ENCODE assay signal across 8 cellular contexts in genomic region chr13:31930901-31931522, GRCh38.
DNase-seq lines count a peak whose midpoint lies in the region; ATAC-seq and TF ChIP-seq lines count a peak whose summit lies in the region.

No MANE protein-coding gene starts in this region.

- ATAC-seq in GM19463 (IDR thresholded peaks at IDR 0.05; ENCODE audit: unreplicated experiment) (peak; percentile 98), HG03342 (IDR thresholded peaks at IDR 0.05; ENCODE audit: unreplicated experiment) (peak; percentile 98)

- DNase-seq in GM12865 (ENCODE audit: low read depth) = peak; percentile 72
- DNase-seq in amniotic epithelial cell (ENCODE audit: low read depth) = peak; percentile 29
- no peak for DNase-seq in Ammon's horn (ENCODE audit: low spot score)
- DNase-seq in dedifferentiated amniotic fluid mesenchymal stem cell (ENCODE audit: extremely low spot score) = no peak
- no peak for DNase-seq in NCI-H2081 (lab: John Stamatoyannopoulos, UW)
- DNase-seq in HPDE6-E6E7 (ENCODE audit: extremely low spot score) = no peak

- no peak overlapping the region for H3K4me3 ChIP-seq in GM12865 (ENCODE audit: low read depth, low read length)

- TF ChIP-seq CTCF in GM12865 (IDR thresholded peaks at IDR 0.05; ENCODE audit: insufficient read depth, low read depth, low read length, missing control alignments) = no peak

Comparison
In these comparisons a context has a peak if more than half of its experiments do, and no peak if none do; other contexts are left out.
1. DNase-seq: peak in GM12865 (single experiment) and amniotic epithelial cell (single experiment); none in Ammon's horn (single experiment), dedifferentiated amniotic fluid mesenchymal stem cell (single experiment), NCI-H2081 (0 of 2) and HPDE6-E6E7 (single experiment).